1 cellular context compared by ENCODE assay signal in the genomic region with DNA sequence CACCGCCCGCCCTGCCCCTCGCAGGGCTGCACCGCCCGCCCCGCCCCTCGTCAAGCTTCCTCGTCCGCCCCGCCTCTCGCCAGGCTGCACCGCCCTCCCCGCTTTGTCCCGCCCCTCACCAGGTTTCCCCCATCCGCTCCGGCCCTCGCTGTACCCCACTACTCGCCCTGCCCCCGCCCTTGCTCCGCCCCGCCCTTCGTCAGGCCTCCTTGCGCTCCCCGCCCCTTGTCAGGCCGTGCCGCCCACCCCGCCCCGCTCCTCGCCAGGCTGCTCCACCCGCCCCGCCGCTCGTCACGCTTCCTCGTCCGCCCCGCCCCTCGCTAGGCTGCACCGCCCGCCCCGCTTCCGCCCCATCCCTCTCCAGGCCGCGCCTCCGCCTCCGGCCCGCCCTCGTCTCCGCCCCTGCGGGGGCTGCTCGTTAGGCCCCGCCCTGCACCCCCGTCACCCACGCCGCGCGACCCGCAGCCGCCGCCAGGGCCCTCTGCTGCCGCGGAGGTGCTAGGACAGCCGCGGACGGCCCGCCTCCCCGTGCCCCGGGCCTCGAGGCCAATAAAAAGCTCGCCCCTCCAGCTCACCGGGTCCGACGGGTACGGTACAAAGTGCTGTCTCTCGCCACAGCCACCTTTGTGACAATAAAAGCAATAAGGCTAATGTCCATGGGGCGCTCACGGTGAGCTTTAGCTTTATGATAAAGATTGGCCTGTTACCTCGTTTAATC.
A peak's percentile ranks its signal among the peaks of the same experiment; 100 is the strongest.
TF ChIP-seq lines count a peak whose summit lies in the region.

No MANE protein-coding gene starts in this region.

TF ChIP-seq in HepG2, 621 proteins besides CTCF, POLR2A, EP300 and RAD21 (continued from another document and continues in another):
- TF ChIP-seq ZNF3 (CRISPR knock-in tag; IDR thresholded peaks at IDR 0.05) (no peak), FOXA1 (IDR thresholded peaks at IDR 0.05) (no peak), FOXA1 (CRISPR knock-in tag; IDR thresholded peaks at IDR 0.05) (0 out of 2 replicates have a peak, but pooled peaks have one; percentile 5), AGO2 (optimal IDR thresholded peaks at IDR 0.05; ENCODE audit: low read depth, low read length) (no peak), POLR2AphosphoS2 (IDR thresholded peaks at IDR 0.05; ENCODE audit: low read depth, low read length) (no peak), ZSCAN20 (CRISPR knock-in tag; IDR thresholded peaks at IDR 0.05; ENCODE audit: borderline replicate concordance) (no peak; the same call in 1 of the 2 replicates), KLF12 (CRISPR knock-in tag; IDR thresholded peaks at IDR 0.05; ENCODE audit: borderline replicate concordance) (no peak), KAT7 (CRISPR knock-in tag; IDR thresholded peaks at IDR 0.05; ENCODE audit: borderline replicate concordance) (no peak), SP4 (CRISPR knock-in tag; IDR thresholded peaks at IDR 0.05) (peak; percentile 74; the same call in 1 of the 2 replicates), ZNF629 (CRISPR knock-in tag; conservative IDR thresholded peaks at IDR 0.05) (no peak), ZNF569 (CRISPR knock-in tag; IDR thresholded peaks at IDR 0.05; ENCODE audit: borderline replicate concordance) (no peak), SYNCRIP (IDR thresholded peaks at IDR 0.05; ENCODE audit: insufficient read depth, low read depth, low read length) (no peak), ZNF709 (CRISPR knock-in tag; IDR thresholded peaks at IDR 0.05) (no peak), IKZF4 (CRISPR knock-in tag; IDR thresholded peaks at IDR 0.05; ENCODE audit: borderline replicate concordance, low read depth, not compliant biosample characterization) (no peak), RXRB (CRISPR knock-in tag; IDR thresholded peaks at IDR 0.05; ENCODE audit: borderline replicate concordance) (peak; percentile 49; the same call in 1 of the 2 replicates), ZNF75D (CRISPR knock-in tag; IDR thresholded peaks at IDR 0.05; ENCODE audit: borderline replicate concordance) (no peak), ZNF441 (CRISPR knock-in tag; IDR thresholded peaks at IDR 0.05; ENCODE audit: borderline replicate concordance) (peak; percentile 97), SMARCE1 (IDR thresholded peaks at IDR 0.05; ENCODE audit: borderline replicate concordance) (no peak), KAT8 (CRISPR knock-in tag; IDR thresholded peaks at IDR 0.05) (peak; percentile 68), MYNN (CRISPR knock-in tag; IDR thresholded peaks at IDR 0.05; ENCODE audit: low read depth) (no peak)
- TF ChIP-seq, protein P1, sequence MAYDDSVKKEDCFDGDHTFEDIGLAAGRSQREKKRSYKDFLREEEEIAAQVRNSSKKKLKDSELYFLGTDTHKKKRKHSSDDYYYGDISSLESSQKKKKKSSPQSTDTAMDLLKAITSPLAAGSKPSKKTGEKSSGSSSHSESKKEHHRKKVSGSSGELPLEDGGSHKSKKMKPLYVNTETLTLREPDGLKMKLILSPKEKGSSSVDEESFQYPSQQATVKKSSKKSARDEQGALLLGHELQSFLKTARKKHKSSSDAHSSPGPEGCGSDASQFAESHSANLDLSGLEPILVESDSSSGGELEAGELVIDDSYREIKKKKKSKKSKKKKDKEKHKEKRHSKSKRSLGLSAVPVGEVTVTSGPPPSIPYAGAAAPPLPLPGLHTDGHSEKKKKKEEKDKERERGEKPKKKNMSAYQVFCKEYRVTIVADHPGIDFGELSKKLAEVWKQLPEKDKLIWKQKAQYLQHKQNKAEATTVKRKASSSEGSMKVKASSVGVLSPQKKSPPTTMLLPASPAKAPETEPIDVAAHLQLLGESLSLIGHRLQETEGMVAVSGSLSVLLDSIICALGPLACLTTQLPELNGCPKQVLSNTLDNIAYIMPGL (CRISPR knock-in tag; IDR thresholded peaks at IDR 0.05; ENCODE audit: borderline replicate concordance in 1 of 2, low read depth in 1 of 2) = peak in 1 of 2 experiments; percentile 65; a peak in 3 of 4 replicates
- TF ChIP-seq, protein P2, sequence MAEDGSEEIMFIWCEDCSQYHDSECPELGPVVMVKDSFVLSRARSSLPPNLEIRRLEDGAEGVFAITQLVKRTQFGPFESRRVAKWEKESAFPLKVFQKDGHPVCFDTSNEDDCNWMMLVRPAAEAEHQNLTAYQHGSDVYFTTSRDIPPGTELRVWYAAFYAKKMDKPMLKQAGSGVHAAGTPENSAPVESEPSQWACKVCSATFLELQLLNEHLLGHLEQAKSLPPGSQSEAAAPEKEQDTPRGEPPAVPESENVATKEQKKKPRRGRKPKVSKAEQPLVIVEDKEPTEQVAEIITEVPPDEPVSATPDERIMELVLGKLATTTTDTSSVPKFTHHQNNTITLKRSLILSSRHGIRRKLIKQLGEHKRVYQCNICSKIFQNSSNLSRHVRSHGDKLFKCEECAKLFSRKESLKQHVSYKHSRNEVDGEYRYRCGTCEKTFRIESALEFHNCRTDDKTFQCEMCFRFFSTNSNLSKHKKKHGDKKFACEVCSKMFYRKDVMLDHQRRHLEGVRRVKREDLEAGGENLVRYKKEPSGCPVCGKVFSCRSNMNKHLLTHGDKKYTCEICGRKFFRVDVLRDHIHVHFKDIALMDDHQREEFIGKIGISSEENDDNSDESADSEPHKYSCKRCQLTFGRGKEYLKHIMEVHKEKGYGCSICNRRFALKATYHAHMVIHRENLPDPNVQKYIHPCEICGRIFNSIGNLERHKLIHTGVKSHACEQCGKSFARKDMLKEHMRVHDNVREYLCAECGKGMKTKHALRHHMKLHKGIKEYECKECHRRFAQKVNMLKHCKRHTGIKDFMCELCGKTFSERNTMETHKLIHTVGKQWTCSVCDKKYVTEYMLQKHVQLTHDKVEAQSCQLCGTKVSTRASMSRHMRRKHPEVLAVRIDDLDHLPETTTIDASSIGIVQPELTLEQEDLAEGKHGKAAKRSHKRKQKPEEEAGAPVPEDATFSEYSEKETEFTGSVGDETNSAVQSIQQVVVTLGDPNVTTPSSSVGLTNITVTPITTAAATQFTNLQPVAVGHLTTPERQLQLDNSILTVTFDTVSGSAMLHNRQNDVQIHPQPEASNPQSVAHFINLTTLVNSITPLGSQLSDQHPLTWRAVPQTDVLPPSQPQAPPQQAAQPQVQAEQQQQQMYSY (CRISPR knock-in tag; IDR thresholded peaks at IDR 0.05) = no peak
- TF ChIP-seq, protein P3, sequence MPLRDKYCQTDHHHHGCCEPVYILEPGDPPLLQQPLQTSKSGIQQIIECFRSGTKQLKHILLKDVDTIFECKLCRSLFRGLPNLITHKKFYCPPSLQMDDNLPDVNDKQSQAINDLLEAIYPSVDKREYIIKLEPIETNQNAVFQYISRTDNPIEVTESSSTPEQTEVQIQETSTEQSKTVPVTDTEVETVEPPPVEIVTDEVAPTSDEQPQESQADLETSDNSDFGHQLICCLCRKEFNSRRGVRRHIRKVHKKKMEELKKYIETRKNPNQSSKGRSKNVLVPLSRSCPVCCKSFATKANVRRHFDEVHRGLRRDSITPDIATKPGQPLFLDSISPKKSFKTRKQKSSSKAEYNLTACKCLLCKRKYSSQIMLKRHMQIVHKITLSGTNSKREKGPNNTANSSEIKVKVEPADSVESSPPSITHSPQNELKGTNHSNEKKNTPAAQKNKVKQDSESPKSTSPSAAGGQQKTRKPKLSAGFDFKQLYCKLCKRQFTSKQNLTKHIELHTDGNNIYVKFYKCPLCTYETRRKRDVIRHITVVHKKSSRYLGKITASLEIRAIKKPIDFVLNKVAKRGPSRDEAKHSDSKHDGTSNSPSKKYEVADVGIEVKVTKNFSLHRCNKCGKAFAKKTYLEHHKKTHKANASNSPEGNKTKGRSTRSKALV (CRISPR knock-in tag; IDR thresholded peaks at IDR 0.05) = no peak; the same call in 1 of the 2 replicates
- TF ChIP-seq, protein P4, sequence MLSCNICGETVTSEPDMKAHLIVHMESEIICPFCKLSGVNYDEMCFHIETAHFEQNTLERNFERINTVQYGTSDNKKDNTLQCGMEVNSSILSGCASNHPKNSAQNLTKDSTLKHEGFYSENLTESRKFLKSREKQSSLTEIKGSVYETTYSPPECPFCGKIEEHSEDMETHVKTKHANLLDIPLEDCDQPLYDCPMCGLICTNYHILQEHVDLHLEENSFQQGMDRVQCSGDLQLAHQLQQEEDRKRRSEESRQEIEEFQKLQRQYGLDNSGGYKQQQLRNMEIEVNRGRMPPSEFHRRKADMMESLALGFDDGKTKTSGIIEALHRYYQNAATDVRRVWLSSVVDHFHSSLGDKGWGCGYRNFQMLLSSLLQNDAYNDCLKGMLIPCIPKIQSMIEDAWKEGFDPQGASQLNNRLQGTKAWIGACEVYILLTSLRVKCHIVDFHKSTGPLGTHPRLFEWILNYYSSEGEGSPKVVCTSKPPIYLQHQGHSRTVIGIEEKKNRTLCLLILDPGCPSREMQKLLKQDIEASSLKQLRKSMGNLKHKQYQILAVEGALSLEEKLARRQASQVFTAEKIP (CRISPR knock-in tag; IDR thresholded peaks at IDR 0.05; ENCODE audit: borderline replicate concordance) = no peak
- TF ChIP-seq, protein P5, sequence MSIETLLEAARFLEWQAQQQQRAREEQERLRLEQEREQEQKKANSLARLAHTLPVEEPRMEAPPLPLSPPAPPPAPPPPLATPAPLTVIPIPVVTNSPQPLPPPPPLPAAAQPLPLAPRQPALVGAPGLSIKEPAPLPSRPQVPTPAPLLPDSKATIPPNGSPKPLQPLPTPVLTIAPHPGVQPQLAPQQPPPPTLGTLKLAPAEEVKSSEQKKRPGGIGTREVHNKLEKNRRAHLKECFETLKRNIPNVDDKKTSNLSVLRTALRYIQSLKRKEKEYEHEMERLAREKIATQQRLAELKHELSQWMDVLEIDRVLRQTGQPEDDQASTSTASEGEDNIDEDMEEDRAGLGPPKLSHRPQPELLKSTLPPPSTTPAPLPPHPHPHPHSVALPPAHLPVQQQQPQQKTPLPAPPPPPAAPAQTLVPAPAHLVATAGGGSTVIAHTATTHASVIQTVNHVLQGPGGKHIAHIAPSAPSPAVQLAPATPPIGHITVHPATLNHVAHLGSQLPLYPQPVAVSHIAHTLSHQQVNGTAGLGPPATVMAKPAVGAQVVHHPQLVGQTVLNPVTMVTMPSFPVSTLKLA (IDR thresholded peaks at IDR 0.05) = no peak
- TF ChIP-seq, protein P6, sequence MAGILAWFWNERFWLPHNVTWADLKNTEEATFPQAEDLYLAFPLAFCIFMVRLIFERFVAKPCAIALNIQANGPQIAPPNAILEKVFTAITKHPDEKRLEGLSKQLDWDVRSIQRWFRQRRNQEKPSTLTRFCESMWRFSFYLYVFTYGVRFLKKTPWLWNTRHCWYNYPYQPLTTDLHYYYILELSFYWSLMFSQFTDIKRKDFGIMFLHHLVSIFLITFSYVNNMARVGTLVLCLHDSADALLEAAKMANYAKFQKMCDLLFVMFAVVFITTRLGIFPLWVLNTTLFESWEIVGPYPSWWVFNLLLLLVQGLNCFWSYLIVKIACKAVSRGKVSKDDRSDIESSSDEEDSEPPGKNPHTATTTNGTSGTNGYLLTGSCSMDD (CRISPR knock-in tag; IDR thresholded peaks at IDR 0.05) = no peak
- TF ChIP-seq, protein P7, sequence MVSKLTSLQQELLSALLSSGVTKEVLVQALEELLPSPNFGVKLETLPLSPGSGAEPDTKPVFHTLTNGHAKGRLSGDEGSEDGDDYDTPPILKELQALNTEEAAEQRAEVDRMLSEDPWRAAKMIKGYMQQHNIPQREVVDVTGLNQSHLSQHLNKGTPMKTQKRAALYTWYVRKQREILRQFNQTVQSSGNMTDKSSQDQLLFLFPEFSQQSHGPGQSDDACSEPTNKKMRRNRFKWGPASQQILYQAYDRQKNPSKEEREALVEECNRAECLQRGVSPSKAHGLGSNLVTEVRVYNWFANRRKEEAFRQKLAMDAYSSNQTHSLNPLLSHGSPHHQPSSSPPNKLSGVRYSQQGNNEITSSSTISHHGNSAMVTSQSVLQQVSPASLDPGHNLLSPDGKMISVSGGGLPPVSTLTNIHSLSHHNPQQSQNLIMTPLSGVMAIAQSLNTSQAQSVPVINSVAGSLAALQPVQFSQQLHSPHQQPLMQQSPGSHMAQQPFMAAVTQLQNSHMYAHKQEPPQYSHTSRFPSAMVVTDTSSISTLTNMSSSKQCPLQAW (CRISPR knock-in tag; IDR thresholded peaks at IDR 0.05) = no peak
- TF ChIP-seq, protein P8, sequence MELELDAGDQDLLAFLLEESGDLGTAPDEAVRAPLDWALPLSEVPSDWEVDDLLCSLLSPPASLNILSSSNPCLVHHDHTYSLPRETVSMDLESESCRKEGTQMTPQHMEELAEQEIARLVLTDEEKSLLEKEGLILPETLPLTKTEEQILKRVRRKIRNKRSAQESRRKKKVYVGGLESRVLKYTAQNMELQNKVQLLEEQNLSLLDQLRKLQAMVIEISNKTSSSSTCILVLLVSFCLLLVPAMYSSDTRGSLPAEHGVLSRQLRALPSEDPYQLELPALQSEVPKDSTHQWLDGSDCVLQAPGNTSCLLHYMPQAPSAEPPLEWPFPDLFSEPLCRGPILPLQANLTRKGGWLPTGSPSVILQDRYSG (CRISPR knock-in tag; IDR thresholded peaks at IDR 0.05) = no peak
- TF ChIP-seq, protein P9, sequence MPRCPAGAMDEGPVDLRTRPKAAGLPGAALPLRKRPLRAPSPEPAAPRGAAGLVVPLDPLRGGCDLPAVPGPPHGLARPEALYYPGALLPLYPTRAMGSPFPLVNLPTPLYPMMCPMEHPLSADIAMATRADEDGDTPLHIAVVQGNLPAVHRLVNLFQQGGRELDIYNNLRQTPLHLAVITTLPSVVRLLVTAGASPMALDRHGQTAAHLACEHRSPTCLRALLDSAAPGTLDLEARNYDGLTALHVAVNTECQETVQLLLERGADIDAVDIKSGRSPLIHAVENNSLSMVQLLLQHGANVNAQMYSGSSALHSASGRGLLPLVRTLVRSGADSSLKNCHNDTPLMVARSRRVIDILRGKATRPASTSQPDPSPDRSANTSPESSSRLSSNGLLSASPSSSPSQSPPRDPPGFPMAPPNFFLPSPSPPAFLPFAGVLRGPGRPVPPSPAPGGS (CRISPR knock-in tag; IDR thresholded peaks at IDR 0.05) = peak; percentile 83; the same call in 1 of the 2 replicates
- TF ChIP-seq, protein P10, sequence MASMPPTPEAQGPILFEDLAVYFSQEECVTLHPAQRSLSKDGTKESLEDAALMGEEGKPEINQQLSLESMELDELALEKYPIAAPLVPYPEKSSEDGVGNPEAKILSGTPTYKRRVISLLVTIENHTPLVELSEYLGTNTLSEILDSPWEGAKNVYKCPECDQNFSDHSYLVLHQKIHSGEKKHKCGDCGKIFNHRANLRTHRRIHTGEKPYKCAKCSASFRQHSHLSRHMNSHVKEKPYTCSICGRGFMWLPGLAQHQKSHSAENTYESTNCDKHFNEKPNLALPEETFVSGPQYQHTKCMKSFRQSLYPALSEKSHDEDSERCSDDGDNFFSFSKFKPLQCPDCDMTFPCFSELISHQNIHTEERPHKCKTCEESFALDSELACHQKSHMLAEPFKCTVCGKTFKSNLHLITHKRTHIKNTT (CRISPR knock-in tag; IDR thresholded peaks at IDR 0.05) = no peak
